In the genomic region with DNA sequence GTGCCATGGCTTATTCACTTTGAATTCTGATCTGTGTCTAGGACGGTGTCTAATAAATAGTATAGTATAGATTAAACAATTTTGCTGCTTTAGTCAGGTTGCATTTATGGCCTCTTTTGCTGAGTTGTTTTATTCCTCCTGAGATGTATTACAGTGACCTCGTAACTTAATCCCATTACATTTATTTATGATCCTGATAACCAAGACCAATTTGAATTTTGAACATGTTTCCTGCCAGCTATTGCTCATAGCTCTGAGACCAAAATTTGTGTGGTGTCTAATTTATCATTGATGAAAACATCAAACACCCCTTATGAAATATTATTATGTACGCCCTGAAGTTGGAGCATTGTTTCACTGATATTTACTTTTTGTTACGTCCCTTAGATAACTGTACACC, we compare ENCODE assay signal across 1 cellular context.
A peak's percentile ranks its signal among the peaks of the same experiment; 100 is the strongest.
TF ChIP-seq lines count a peak whose summit lies in the region.

No MANE protein-coding gene starts in this region.

TF ChIP-seq in SK-N-SH treated with all-trans-retinoic acid at 6 μM for 48 hours, 23 proteins besides CTCF, POLR2A, EP300 and RAD21 (continued from another document):
- TF ChIP-seq ISL1 (CRISPR knock-in tag; IDR thresholded peaks at IDR 0.05) (peak; percentile 73), ZC3H10 (CRISPR knock-in tag; IDR thresholded peaks at IDR 0.05) (0 out of 2 replicates have a peak, but pooled peaks have one; percentile 29)
TF ChIP-seq in SK-N-SH treated with all-trans-retinoic acid at 6 μM for 48 hours: peak in this region for 2.
